ENCODE assay signal across 8 cellular contexts in the genomic region with DNA sequence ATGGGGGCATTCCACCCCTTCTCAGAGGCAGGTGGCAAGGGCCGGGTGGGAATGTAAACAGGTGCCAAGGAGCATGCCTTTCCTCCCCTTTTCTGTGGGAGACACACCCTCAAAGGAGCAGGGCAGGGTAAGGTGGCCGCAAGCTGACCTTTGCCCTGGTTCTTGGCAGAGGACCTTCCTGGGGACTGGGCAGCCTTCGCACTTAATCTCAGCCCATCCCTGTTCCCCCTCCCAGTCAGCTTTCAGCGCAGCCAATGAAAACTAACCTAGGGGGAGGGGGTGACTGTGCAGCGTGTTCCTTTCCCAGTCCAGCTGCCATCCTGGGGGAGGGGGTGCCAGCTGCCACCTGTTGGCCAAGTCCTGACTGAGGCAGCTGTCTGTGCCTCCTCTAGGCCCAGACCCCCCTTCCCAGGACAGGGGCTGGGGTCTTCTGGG. TPM values are rescaled to one million over a fixed set of nuclear protein-coding genes. Genes with fewer than 3 reads are reported as not detected.
DNase-seq lines count a peak whose midpoint lies in the region; ATAC-seq, FAIRE-seq and TF ChIP-seq lines count a peak whose summit lies in the region.

No MANE protein-coding gene starts in this region.

- TF ChIP-seq POLR2A in GM12892 (IDR thresholded peaks at IDR 0.05; ENCODE audit: low read depth, low read length): no peak; the same call in 1 of the 2 replicates

- H3K36me3 ChIP-seq in ectodermal cell (ENCODE audit: control insufficient read depth, insufficient read depth, low read length): peaks cover 31% of the 10 kb centered on the region

- no peaks in the 10 kb centered on the region for H3K9me3 ChIP-seq in ectodermal cell (ENCODE audit: control insufficient read depth, low read length)

- ATAC-seq in HG03354 (IDR thresholded peaks at IDR 0.05; ENCODE audit: poor library complexity, severe bottlenecking, unreplicated experiment): no peak

- 52 to 57% methylated on average over 5 of the region's 5 CpGs for WGBS in ectodermal cell, 2 experiments

- H3K27ac ChIP-seq in ectodermal cell (ENCODE audit: insufficient read depth, low read depth, low read length, poor library complexity, severe bottlenecking): peak overlapping the region; percentile 100

- in situ Hi-C loops in GM13977 (cut with MboI; ENCODE audit: low pct_unique_long_range_greater_than_20kb, low sequenced_read_pairs, unreplicated experiment): no loop called here

- no peak for DNase-seq in GM12864 (ENCODE audit: low read depth)
- DNase-seq in NCI-H82 (lab: John Stamatoyannopoulos, UW): peak; percentile 95
- peak in 44 of 56 donors; percentile 11 to 81 (median 62) for DNase-seq in nucleus accumbens (lab: John Stamatoyannopoulos, UW)
- no peak for DNase-seq in GM13977 (ENCODE audit: low spot score)
- no peak for DNase-seq in T-helper 9 cell
- no peak for DNase-seq in GM12892 (ENCODE audit: insufficient read length)

- FAIRE-seq in GM12892 (lab: Jason Lieb, UNC): no peak

- H3K4me3 ChIP-seq in GM12864 (ENCODE audit: low read depth, low read length): peak overlapping the region; percentile 89
- H3K4me3 ChIP-seq in ectodermal cell (ENCODE audit: insufficient read depth, low read depth, low read length): no peak overlapping the region

- TF ChIP-seq CTCF in GM12864 (IDR thresholded peaks at IDR 0.05; ENCODE audit: low read depth, low read length, missing control alignments) (no peak), GM13977 (IDR thresholded peaks at IDR 0.05; ENCODE audit: extremely low read depth, insufficient read depth, missing control alignments) (no peak)

- H3K4me1 ChIP-seq in ectodermal cell (ENCODE audit: control insufficient read depth, insufficient read depth, low read length): peaks cover 27% of the 10 kb centered on the region

- no peaks in the 10 kb centered on the region for H3K27me3 ChIP-seq in ectodermal cell (ENCODE audit: control insufficient read depth, insufficient read depth, low read length, poor library complexity, severe bottlenecking)

RNA-seq across cellular contexts. Expression of a gene that starts 2.8 kb away (rescaled TPM):
- 97.8 TPM for polyA plus RNA-seq in ectodermal cell (2013, experiment 1 of 4)
- polyA plus RNA-seq in ectodermal cell (2013, experiment 2 of 4): 108 TPM
- 84.9 TPM for polyA plus RNA-seq in ectodermal cell (2013, experiment 3 of 4)
- 92.4 TPM for polyA plus RNA-seq in ectodermal cell (2013, experiment 4 of 4)
- polyA plus RNA-seq in GM12892 (2012; ENCODE audit: missing spikeins): 82.9 TPM

RNA-seq across cellular contexts. Expression of a gene that starts 18.0 kb away (rescaled TPM):
- 12.2 TPM for polyA plus RNA-seq in ectodermal cell (2013, experiment 1 of 4)
- 11.3 TPM for polyA plus RNA-seq in ectodermal cell (2013, experiment 2 of 4)
- 6.1 TPM for polyA plus RNA-seq in ectodermal cell (2013, experiment 3 of 4)
- 8.4 TPM for polyA plus RNA-seq in ectodermal cell (2013, experiment 4 of 4)
- polyA plus RNA-seq in GM12892 (2012; ENCODE audit: missing spikeins): 6.9 TPM

RNA-seq across cellular contexts. Expression of a gene that starts 20.6 kb away (rescaled TPM):
- 12.6 TPM for polyA plus RNA-seq in ectodermal cell (2013, experiment 1 of 4)
- polyA plus RNA-seq in ectodermal cell (2013, experiment 2 of 4): 13.5 TPM
- polyA plus RNA-seq in ectodermal cell (2013, experiment 3 of 4): 12.7 TPM
- polyA plus RNA-seq in ectodermal cell (2013, experiment 4 of 4): 11.8 TPM
- 15.8 TPM for polyA plus RNA-seq in GM12892 (2012; ENCODE audit: missing spikeins)

RNA-seq across cellular contexts. Expression of a gene that starts 26.8 kb away (rescaled TPM):
- 1,725 TPM for polyA plus RNA-seq in ectodermal cell (2013, experiment 1 of 4)
- 1,692 TPM for polyA plus RNA-seq in ectodermal cell (2013, experiment 2 of 4)
- 2,280 TPM for polyA plus RNA-seq in ectodermal cell (2013, experiment 3 of 4)
- polyA plus RNA-seq in ectodermal cell (2013, experiment 4 of 4): 2,403 TPM
- 2,883 TPM for polyA plus RNA-seq in GM12892 (2012; ENCODE audit: missing spikeins)

RNA-seq across cellular contexts. Expression of a gene that starts 29.0 kb away (rescaled TPM):
- polyA plus RNA-seq in ectodermal cell (2013, experiment 1 of 4): 98.2 TPM
- 95.9 TPM for polyA plus RNA-seq in ectodermal cell (2013, experiment 2 of 4)
- polyA plus RNA-seq in ectodermal cell (2013, experiment 3 of 4): 94.5 TPM
- polyA plus RNA-seq in ectodermal cell (2013, experiment 4 of 4): 94.6 TPM
- 18.7 TPM for polyA plus RNA-seq in GM12892 (2012; ENCODE audit: missing spikeins)

Comparison
In these comparisons a context has a peak if more than half of its experiments do, and no peak if none do; other contexts are left out.
1. DNase-seq: peak in NCI-H82 (single experiment) and nucleus accumbens (44 of 56); none in GM12864 (single experiment), GM13977 (single experiment), T-helper 9 cell (single experiment) and GM12892 (single experiment).